ENCODE assay signal across 15 cellular contexts in the genomic region with DNA sequence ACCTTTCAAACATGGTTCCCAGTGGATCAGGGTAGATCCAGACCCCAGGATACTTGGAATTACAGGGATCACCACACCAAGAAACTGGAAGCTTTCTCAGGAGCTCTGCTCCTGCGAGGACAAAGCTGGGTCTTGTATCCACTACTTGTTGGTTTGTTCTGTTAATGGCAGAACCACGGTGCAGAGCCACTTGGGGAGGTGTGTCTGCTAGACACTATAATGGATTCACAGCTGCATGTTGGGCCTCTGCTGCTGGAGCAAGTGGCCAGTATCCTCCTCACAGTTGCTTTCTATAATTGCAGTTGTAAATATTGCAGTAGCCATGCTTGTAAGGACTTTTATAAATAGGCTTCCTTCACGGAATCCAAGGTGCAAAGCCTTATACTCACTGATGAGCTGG. TPM values are rescaled to one million over a fixed set of nuclear protein-coding genes. Genes with fewer than 3 reads are reported as not detected.
A peak's percentile ranks its signal among the peaks of the same experiment; 100 is the strongest.
DNase-seq lines count a peak whose midpoint lies in the region; ATAC-seq and TF ChIP-seq lines count a peak whose summit lies in the region.
"Had no signal": no experiment of that assay in that cellular context is flagged by ENCODE, and none has a peak within 500 bp of the region (broad histone marks: within the 10 kb centered on the region; RNA-seq: fewer than 3 reads in every experiment).

No MANE protein-coding gene starts in this region.

- no peak for TF ChIP-seq CTCF in CD14-positive monocyte (IDR thresholded peaks at IDR 0.05)
- TF ChIP-seq CTCF in neutrophil (IDR thresholded peaks at IDR 0.05): no peak

- H3K9me3 Mint-ChIP-seq in CD14-positive monocyte: no peaks in the 10 kb centered on the region

- ATAC-seq in T-helper 17 cell (no peak), GM18511 (IDR thresholded peaks at IDR 0.05; ENCODE audit: unreplicated experiment) (no peak)
- ATAC-seq: HepG2 had no signal

- no peak overlapping the region for H2AFZ ChIP-seq in ACC112 (ENCODE audit: low read length, unreplicated experiment)

- intact Hi-C loops in CD14-positive monocyte (cut with micrococcal nuclease): loop anchor here (5.0 to 10.0 kb wide), 2 partner anchors 42 to 651 kb away; no protein-coding TSS in a partner anchor

- H3K4me1 Mint-ChIP-seq in CD14-positive monocyte (peaks cover 96% of the 10 kb centered on the region), T-helper 17 cell (peaks cover 58% of the 10 kb centered on the region)

- DNase-seq in CD14-positive monocyte (ENCODE audit: low spot score) (peak; percentile 13), T-helper 17 cell (no peak), NCI-H510A (lab: John Stamatoyannopoulos, UW) (no peak), SKM-1 (lab: John Stamatoyannopoulos, UW; ENCODE audit: unreplicated experiment) (no peak)
- DNase-seq: DMS79 treated with DMSO at 0.1 percent for 48 hours, KG1, NCI-H1417 treated with DMSO at 0.1 percent for 48 hours, NCI-H1930, NCI-H446, OCI-M1, SJCRH30 had no signal

- H3K79me2 ChIP-seq in ACC112 (ENCODE audit: control insufficient read depth, insufficient read depth, low read length, unreplicated experiment): peaks cover 73% of the 10 kb centered on the region

- H3K27ac Mint-ChIP-seq in CD14-positive monocyte: peak overlapping the region; percentile 70 to 97 (median 94)
- H3K27ac Mint-ChIP-seq in T-helper 17 cell: peak overlapping the region; percentile 99

- H3K4me3 Mint-ChIP-seq in CD14-positive monocyte (no peak overlapping the region), T-helper 17 cell (no peak overlapping the region)

- H3K36me3 Mint-ChIP-seq in CD14-positive monocyte: peaks cover 91 to 95% of the 10 kb centered on the region in 2 donors
- H3K36me3 Mint-ChIP-seq in T-helper 17 cell (ENCODE audit: low read depth): peaks cover 2% of the 10 kb centered on the region

- peaks cover 47% of the 10 kb centered on the region for H3K4me1 ChIP-seq in ACC112 (ENCODE audit: control insufficient read depth, insufficient read depth, low read length, unreplicated experiment)
- H3K4me1 ChIP-seq in neutrophil (ENCODE audit: control insufficient read depth in 1 of 2, insufficient read depth in 1 of 2, low read depth in 1 of 2, low read length in 1 of 2): peaks cover 66 to 96% of the 10 kb centered on the region in 2 experiments

- peaks cover 35% of the 10 kb centered on the region for H3K36me3 ChIP-seq in ACC112 (ENCODE audit: insufficient read depth, low read length)
- H3K36me3 ChIP-seq in neutrophil: peaks cover 98% of the 10 kb centered on the region

- no peaks in the 10 kb centered on the region for H3K27me3 Mint-ChIP-seq in CD14-positive monocyte (ENCODE audit: low read depth in 3 of 3)
- H3K27me3 Mint-ChIP-seq in T-helper 17 cell: no peaks in the 10 kb centered on the region

- H3K4me3 ChIP-seq in ACC112 (ENCODE audit: low read depth, low read length): no peak overlapping the region
- H3K4me3 ChIP-seq in neutrophil (ENCODE audit: low read depth in 1 of 2, low read length in 1 of 2): no peak overlapping the region
- H3K4me3 ChIP-seq: SJCRH30 had no signal

- H3K27me3 ChIP-seq in ACC112 (ENCODE audit: insufficient read depth, low read length): no peaks in the 10 kb centered on the region
- H3K27me3 ChIP-seq in neutrophil: no peaks in the 10 kb centered on the region
- H3K27me3 ChIP-seq: SJCRH30 had no signal

- H3K9me3 ChIP-seq in T-helper 17 cell (ENCODE audit: control insufficient read depth, low read length, poor library complexity, severe bottlenecking) (no peaks in the 10 kb centered on the region), neutrophil (no peaks in the 10 kb centered on the region)
- H3K9me3 ChIP-seq: SJCRH30 had no signal

- H3K27ac ChIP-seq in ACC112 (ENCODE audit: low read depth, low read length): 0 out of 2 replicates have a peak overlapping the region, but pooled peaks have one; percentile 6
- peak overlapping the region; percentile 90 for H3K27ac ChIP-seq in neutrophil
- H3K27ac ChIP-seq: SJCRH30 had no signal

RNA-seq across cellular contexts. Expression of gene FOSL2, which starts 12.9 kb away (rescaled TPM):
- 10 to 100 TPM; 24.8 to 28.6 TPM for polyA plus RNA-seq in CD14-positive monocyte
- total RNA-seq in T-helper 17 cell: 100 to 1,000 TPM; 114 to 153 TPM
